ENCODE assay signal across 1 cellular context in the genomic region with DNA sequence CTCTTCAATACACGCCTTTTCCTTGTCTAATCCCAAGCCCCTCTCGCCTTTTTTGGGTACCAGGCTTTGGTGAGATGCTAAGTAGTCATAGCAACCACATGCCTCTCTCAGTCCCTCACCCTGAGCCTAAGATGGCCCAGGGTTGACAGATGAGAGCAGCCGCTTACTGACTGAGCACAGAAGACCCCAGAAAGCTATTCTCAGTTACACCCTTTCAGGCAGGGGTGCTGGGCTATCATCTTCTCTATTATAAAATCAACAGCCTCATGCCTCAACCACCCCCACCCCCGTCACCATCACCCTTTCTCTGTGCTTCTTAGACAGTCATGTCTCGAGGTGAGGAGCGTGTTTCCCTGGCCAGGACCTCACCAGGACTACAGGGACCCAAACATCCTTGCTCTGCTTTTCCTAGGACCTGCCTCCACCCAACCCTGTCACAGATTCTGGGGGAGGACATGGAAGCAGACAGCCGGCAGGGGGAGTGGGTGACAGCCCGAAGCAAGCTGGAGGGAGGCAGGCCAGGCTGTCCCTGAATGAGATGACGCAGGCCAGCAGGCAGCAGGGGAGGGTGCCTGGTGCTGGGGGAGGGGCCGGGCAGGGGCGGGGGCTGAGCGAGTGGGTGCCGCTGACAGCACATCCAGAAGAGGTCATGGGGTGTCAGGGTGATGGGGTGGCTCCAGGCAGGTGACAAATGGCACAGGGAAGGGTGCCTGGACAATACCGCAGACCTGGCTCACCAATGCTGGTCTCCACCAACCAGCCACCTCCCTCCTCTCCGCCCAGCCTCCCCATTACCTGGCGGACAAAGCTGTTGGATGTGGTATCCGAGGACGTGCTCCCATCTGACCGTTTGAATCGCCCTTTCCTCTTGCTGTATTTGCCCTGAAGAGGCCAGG.
A peak's percentile ranks its signal among the peaks of the same experiment; 100 is the strongest.
TF ChIP-seq lines count a peak whose summit lies in the region.

No MANE protein-coding gene starts in this region.

TF ChIP-seq in K562, 482 proteins besides CTCF, POLR2A, EP300 and RAD21 (continued from another document and continues in another):
- TF ChIP-seq CREB3L1 (IDR thresholded peaks at IDR 0.05; ENCODE audit: borderline replicate concordance, low read depth): no peak
- no peak for TF ChIP-seq NCOA4 (IDR thresholded peaks at IDR 0.05; ENCODE audit: partially characterized antibody)
- TF ChIP-seq NFIC (IDR thresholded peaks at IDR 0.05): no peak
- no peak for TF ChIP-seq ZNF239 (CRISPR knock-in tag; IDR thresholded peaks at IDR 0.05)
- peak; percentile 75 for TF ChIP-seq VEZF1 (CRISPR knock-in tag; IDR thresholded peaks at IDR 0.05)
- no peak for TF ChIP-seq ZNF23 (CRISPR knock-in tag; IDR thresholded peaks at IDR 0.05)
- TF ChIP-seq ZEB2 (IDR thresholded peaks at IDR 0.05): no peak
- TF ChIP-seq MYC (IDR thresholded peaks at IDR 0.05; ENCODE audit: low read depth, low read length): no peak
- TF ChIP-seq MYC (CRISPR knock-in tag; IDR thresholded peaks at IDR 0.05; ENCODE audit: borderline replicate concordance, low read depth): no peak
- TF ChIP-seq CBX2 (IDR thresholded peaks at IDR 0.05; ENCODE audit: insufficient read depth, low read length, poor library complexity, severe bottlenecking): no peak
- TF ChIP-seq ZNF384 (IDR thresholded peaks at IDR 0.05; ENCODE audit: low read depth, low read length): 0 out of 2 replicates have a peak, but pooled peaks have one; percentile 19
- no peak for TF ChIP-seq ZNF395 (CRISPR knock-in tag; IDR thresholded peaks at IDR 0.05)
- TF ChIP-seq KAT8 (IDR thresholded peaks at IDR 0.05; ENCODE audit: low read depth): no peak
- TF ChIP-seq LARP7 (IDR thresholded peaks at IDR 0.05): no peak
- TF ChIP-seq RAD51 (IDR thresholded peaks at IDR 0.05; ENCODE audit: borderline replicate concordance, low read depth): no peak
- TF ChIP-seq, protein P1, sequence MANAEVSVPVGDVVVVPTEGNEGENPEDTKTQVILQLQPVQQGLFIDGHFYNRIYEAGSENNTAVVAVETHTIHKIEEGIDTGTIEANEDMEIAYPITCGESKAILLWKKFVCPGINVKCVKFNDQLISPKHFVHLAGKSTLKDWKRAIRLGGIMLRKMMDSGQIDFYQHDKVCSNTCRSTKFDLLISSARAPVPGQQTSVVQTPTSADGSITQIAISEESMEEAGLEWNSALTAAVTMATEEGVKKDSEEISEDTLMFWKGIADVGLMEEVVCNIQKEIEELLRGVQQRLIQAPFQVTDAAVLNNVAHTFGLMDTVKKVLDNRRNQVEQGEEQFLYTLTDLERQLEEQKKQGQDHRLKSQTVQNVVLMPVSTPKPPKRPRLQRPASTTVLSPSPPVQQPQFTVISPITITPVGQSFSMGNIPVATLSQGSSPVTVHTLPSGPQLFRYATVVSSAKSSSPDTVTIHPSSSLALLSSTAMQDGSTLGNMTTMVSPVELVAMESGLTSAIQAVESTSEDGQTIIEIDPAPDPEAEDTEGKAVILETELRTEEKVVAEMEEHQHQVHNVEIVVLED (CRISPR knock-in tag; IDR thresholded peaks at IDR 0.05): no peak
- TF ChIP-seq CREB1 (IDR thresholded peaks at IDR 0.05): peak; percentile 53; the same call in 1 of the 2 replicates
- TF ChIP-seq CREB1 (CRISPR knock-in tag; IDR thresholded peaks at IDR 0.05): no peak
- TF ChIP-seq MAZ (CRISPR knock-in tag; conservative IDR thresholded peaks at IDR 0.05 in 1 of 2, IDR thresholded peaks at IDR 0.05 in 1 of 2): peak in 1 of 2 experiments; percentile 32; a peak in 1 of 4 replicates
- TF ChIP-seq, protein P2, sequence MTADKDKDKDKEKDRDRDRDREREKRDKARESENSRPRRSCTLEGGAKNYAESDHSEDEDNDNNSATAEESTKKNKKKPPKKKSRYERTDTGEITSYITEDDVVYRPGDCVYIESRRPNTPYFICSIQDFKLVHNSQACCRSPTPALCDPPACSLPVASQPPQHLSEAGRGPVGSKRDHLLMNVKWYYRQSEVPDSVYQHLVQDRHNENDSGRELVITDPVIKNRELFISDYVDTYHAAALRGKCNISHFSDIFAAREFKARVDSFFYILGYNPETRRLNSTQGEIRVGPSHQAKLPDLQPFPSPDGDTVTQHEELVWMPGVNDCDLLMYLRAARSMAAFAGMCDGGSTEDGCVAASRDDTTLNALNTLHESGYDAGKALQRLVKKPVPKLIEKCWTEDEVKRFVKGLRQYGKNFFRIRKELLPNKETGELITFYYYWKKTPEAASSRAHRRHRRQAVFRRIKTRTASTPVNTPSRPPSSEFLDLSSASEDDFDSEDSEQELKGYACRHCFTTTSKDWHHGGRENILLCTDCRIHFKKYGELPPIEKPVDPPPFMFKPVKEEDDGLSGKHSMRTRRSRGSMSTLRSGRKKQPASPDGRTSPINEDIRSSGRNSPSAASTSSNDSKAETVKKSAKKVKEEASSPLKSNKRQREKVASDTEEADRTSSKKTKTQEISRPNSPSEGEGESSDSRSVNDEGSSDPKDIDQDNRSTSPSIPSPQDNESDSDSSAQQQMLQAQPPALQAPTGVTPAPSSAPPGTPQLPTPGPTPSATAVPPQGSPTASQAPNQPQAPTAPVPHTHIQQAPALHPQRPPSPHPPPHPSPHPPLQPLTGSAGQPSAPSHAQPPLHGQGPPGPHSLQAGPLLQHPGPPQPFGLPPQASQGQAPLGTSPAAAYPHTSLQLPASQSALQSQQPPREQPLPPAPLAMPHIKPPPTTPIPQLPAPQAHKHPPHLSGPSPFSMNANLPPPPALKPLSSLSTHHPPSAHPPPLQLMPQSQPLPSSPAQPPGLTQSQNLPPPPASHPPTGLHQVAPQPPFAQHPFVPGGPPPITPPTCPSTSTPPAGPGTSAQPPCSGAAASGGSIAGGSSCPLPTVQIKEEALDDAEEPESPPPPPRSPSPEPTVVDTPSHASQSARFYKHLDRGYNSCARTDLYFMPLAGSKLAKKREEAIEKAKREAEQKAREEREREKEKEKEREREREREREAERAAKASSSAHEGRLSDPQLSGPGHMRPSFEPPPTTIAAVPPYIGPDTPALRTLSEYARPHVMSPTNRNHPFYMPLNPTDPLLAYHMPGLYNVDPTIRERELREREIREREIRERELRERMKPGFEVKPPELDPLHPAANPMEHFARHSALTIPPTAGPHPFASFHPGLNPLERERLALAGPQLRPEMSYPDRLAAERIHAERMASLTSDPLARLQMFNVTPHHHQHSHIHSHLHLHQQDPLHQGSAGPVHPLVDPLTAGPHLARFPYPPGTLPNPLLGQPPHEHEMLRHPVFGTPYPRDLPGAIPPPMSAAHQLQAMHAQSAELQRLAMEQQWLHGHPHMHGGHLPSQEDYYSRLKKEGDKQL (CRISPR knock-in tag; IDR thresholded peaks at IDR 0.05; ENCODE audit: borderline replicate concordance): no peak
- no peak for TF ChIP-seq BDP1 (IDR thresholded peaks at IDR 0.05; ENCODE audit: insufficient read depth, insufficient read length)
- no peak for TF ChIP-seq XRCC4 (IDR thresholded peaks at IDR 0.05; ENCODE audit: extremely low read depth, insufficient read depth, insufficient read length)
- no peak for TF ChIP-seq ZNF133 (CRISPR knock-in tag; IDR thresholded peaks at IDR 0.05)
- TF ChIP-seq RCOR1 (IDR thresholded peaks at IDR 0.05; ENCODE audit: borderline replicate concordance in 1 of 2, low read depth in 2 of 2, low read length in 2 of 2): peak in 1 of 2 experiments; percentile 14; a peak in 1 of 4 replicates
- TF ChIP-seq BCOR (IDR thresholded peaks at IDR 0.05): no peak
- TF ChIP-seq SPI1 (IDR thresholded peaks at IDR 0.05; ENCODE audit: borderline replicate concordance, low read depth, low read length): no peak
- no peak for TF ChIP-seq BMI1 (IDR thresholded peaks at IDR 0.05; ENCODE audit: low read length)
- no peak; a peak in 1 of 4 replicates for TF ChIP-seq MNT (conservative IDR thresholded peaks at IDR 0.05)
- no peak for TF ChIP-seq SNIP1 (IDR thresholded peaks at IDR 0.05; ENCODE audit: low read depth)
- peak; percentile 89 for TF ChIP-seq CREM (IDR thresholded peaks at IDR 0.05; ENCODE audit: low read depth)
- no peak for TF ChIP-seq SMARCA5 (IDR thresholded peaks at IDR 0.05)
- TF ChIP-seq ZNF263 (CRISPR knock-in tag; IDR thresholded peaks at IDR 0.05; ENCODE audit: borderline replicate concordance): no peak
- no peak for TF ChIP-seq ETS2 (tag; IDR thresholded peaks at IDR 0.05; ENCODE audit: borderline replicate concordance, poor library complexity, severe bottlenecking)
- TF ChIP-seq, protein P3, sequence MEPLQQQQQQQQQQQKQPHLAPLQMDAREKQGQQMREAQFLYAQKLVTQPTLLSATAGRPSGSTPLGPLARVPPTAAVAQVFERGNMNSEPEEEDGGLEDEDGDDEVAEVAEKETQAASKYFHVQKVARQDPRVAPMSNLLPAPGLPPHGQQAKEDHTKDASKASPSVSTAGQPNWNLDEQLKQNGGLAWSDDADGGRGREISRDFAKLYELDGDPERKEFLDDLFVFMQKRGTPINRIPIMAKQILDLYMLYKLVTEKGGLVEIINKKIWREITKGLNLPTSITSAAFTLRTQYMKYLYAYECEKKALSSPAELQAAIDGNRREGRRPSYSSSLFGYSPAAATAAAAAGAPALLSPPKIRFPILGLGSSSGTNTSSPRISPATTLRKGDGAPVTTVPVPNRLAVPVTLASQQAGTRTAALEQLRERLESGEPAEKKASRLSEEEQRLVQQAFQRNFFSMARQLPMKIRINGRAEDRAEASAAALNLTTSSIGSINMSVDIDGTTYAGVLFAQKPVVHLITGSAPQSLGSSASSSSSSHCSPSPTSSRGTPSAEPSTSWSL (CRISPR knock-in tag; IDR thresholded peaks at IDR 0.05; ENCODE audit: borderline replicate concordance): no peak
- peak; percentile 15 for TF ChIP-seq NEUROD1 (IDR thresholded peaks at IDR 0.05; ENCODE audit: borderline replicate concordance, low read depth, low read length, partially characterized antibody)
- TF ChIP-seq, protein P4, sequence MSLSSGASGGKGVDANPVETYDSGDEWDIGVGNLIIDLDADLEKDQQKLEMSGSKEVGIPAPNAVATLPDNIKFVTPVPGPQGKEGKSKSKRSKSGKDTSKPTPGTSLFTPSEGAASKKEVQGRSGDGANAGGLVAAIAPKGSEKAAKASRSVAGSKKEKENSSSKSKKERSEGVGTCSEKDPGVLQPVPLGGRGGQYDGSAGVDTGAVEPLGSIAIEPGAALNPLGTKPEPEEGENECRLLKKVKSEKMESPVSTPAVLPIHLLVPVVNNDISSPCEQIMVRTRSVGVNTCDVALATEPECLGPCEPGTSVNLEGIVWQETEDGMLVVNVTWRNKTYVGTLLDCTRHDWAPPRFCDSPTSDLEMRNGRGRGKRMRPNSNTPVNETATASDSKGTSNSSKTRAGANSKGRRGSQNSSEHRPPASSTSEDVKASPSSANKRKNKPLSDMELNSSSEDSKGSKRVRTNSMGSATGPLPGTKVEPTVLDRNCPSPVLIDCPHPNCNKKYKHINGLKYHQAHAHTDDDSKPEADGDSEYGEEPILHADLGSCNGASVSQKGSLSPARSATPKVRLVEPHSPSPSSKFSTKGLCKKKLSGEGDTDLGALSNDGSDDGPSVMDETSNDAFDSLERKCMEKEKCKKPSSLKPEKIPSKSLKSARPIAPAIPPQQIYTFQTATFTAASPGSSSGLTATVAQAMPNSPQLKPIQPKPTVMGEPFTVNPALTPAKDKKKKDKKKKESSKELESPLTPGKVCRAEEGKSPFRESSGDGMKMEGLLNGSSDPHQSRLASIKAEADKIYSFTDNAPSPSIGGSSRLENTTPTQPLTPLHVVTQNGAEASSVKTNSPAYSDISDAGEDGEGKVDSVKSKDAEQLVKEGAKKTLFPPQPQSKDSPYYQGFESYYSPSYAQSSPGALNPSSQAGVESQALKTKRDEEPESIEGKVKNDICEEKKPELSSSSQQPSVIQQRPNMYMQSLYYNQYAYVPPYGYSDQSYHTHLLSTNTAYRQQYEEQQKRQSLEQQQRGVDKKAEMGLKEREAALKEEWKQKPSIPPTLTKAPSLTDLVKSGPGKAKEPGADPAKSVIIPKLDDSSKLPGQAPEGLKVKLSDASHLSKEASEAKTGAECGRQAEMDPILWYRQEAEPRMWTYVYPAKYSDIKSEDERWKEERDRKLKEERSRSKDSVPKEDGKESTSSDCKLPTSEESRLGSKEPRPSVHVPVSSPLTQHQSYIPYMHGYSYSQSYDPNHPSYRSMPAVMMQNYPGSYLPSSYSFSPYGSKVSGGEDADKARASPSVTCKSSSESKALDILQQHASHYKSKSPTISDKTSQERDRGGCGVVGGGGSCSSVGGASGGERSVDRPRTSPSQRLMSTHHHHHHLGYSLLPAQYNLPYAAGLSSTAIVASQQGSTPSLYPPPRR (CRISPR knock-in tag; IDR thresholded peaks at IDR 0.05; ENCODE audit: borderline replicate concordance): no peak
